In genomic region chr1:10556430-10557005, GRCh38 we compare ENCODE assay signal across 14 cellular contexts.
DNase-seq lines count a peak whose midpoint lies in the region; ATAC-seq, FAIRE-seq and TF ChIP-seq lines count a peak whose summit lies in the region.
"Had no signal": no experiment of that assay in that cellular context is flagged by ENCODE, and none has a peak within 500 bp of the region (broad histone marks: within the 10 kb centered on the region; RNA-seq: fewer than 3 reads in every experiment).

No MANE protein-coding gene starts in this region.

- no peak for FAIRE-seq in GM12878 (lab: Jason Lieb, UNC)
- no peak for FAIRE-seq in urothelium cell line (lab: Jason Lieb, UNC)
- FAIRE-seq: colon had no signal

- TF ChIP-seq POLR2A in GM12878 (IDR thresholded peaks at IDR 0.05; ENCODE audit: low read depth, low read length), result no peak

- peak; percentile 4 for DNase-seq in GM12864 (ENCODE audit: low read depth)
- no peak for DNase-seq in GM12878 (ENCODE audit: low read depth, low spot score)
- peak; percentile 88 for DNase-seq in mesendoderm
- DNase-seq in urothelium cell line (ENCODE audit: low spot score), result no peak
- DNase-seq in NCI-H1092 treated with DMSO at 0.1 percent for 48 hours (lab: John Stamatoyannopoulos, UW), result no peak
- DNase-seq in NCI-H2171 treated with DMSO at 0.1 percent for 48 hours (lab: John Stamatoyannopoulos, UW), result no peak
- no peak for DNase-seq in G401 (ENCODE audit: low spot score)
- DNase-seq: activated CD4-positive, CD25-positive, alpha-beta regulatory T cell treated with anti-CD3 and anti-CD28 coated beads, Interleukin-2, amount 50 U/mL, for 72 hours; amniotic stem cell; NCI-H524; T-cell had no signal

- H2BK15ac ChIP-seq in mesendoderm (replicated peaks; ENCODE audit: low read depth), result no peak overlapping the region

- TF ChIP-seq CTCF in 22Rv1 (IDR thresholded peaks at IDR 0.05) (no peak), GM12864 (IDR thresholded peaks at IDR 0.05; ENCODE audit: low read depth, low read length, missing control alignments) (no peak), GM12878 (IDR thresholded peaks at IDR 0.05 in 2 of 3, conservative IDR thresholded peaks at IDR 0.05 in 1 of 3; ENCODE audit: control insufficient read depth in 2 of 3, extremely low read depth in 1 of 3, insufficient read depth in 1 of 3, low read depth in 3 of 3, low read length in 3 of 3) (no peak)

- no peak overlapping the region for H2AK5ac ChIP-seq in mesendoderm (ENCODE audit: low read length)

- H3K56ac ChIP-seq in mesendoderm (ENCODE audit: low read length), result no peak overlapping the region

- H3K27ac ChIP-seq in 22Rv1 (peak overlapping the region; percentile 73), GM12878 (ENCODE audit: control insufficient read depth, insufficient read depth) (no peak overlapping the region), mesendoderm (ENCODE audit: low read depth, low read length) (no peak overlapping the region)
- H3K27ac ChIP-seq: thoracic aorta had no signal

- no peak overlapping the region for H4K8ac ChIP-seq in mesendoderm (ENCODE audit: low read depth, low read length)

- H4K20me1 ChIP-seq in GM12878 (ENCODE audit: control insufficient read depth, insufficient read depth), result no peaks in the 10 kb centered on the region

- H2BK5ac ChIP-seq in mesendoderm (ENCODE audit: low read length), result no peak overlapping the region

- CTCF ChIA-PET in GM12878 (lab: Yijun Ruan, JAX), result no interaction called here

- no peak overlapping the region for H3K4ac ChIP-seq in mesendoderm (ENCODE audit: low read depth, low read length)

- peak overlapping the region; percentile 63 for H3K18ac ChIP-seq in mesendoderm (ENCODE audit: low read length)

- H3K4me2 ChIP-seq in GM12878 (ENCODE audit: control insufficient read depth, insufficient read depth) (no peak overlapping the region), mesendoderm (ENCODE audit: low read length) (no peak overlapping the region)

- intact Hi-C loops in GM12878 (cut with micrococcal nuclease; ENCODE audit: unreplicated experiment), result no loop called here

- H3K36me3 ChIP-seq in GM12878 (ENCODE audit: control insufficient read depth in 2 of 2, insufficient read depth in 2 of 2, low read length in 1 of 2) (no peaks in the 10 kb centered on the region), mesendoderm (ENCODE audit: control insufficient read depth, insufficient read depth, low read length) (no peaks in the 10 kb centered on the region)
- H3K36me3 ChIP-seq: thoracic aorta had no signal

- in situ Hi-C loops in GM12878 (cut with MboI), result no loop called here
- in situ Hi-C loops in G401 (cut with HindIII; ENCODE audit: low sequenced_read_pairs), result no loop called here

- TF ChIP-seq RAD21 in GM12878 (IDR thresholded peaks at IDR 0.05; ENCODE audit: insufficient read depth, low read depth, low read length), result no peak

- no peak overlapping the region for H4K5ac ChIP-seq in mesendoderm (ENCODE audit: low read length)

- TF ChIP-seq EP300 in GM12878 (IDR thresholded peaks at IDR 0.05; ENCODE audit: borderline replicate concordance in 1 of 2, control insufficient read depth in 1 of 2, low read depth in 2 of 2, low read length in 2 of 2), result no peak

- H3K4me1 ChIP-seq in GM12878 (ENCODE audit: control insufficient read depth, insufficient read depth, low read length), result peaks cover 15% of the 10 kb centered on the region
- peaks cover 8% of the 10 kb centered on the region for H3K4me1 ChIP-seq in mesendoderm (ENCODE audit: control insufficient read depth, low read depth, low read length)

- peaks cover 6% of the 10 kb centered on the region for H3K79me1 ChIP-seq in mesendoderm (ENCODE audit: low read length)

- SMC1A ChIA-PET in GM12878 (lab: Charles Lee; ENCODE audit: uncharacterized antibody, unreplicated experiment), result interaction anchor here (0.9 kb wide), 1 partner anchor 40 kb away, joined by 3 read pairs; no protein-coding TSS in a partner anchor

- H3K27me3 ChIP-seq in GM12878 (replicated peaks in 1 of 2; ENCODE audit: control insufficient read depth in 2 of 2, insufficient read depth in 2 of 2, low read length in 1 of 2) (no peaks in the 10 kb centered on the region), mesendoderm (ENCODE audit: insufficient read depth, low read length, poor library complexity) (no peaks in the 10 kb centered on the region)

- H2AFZ ChIP-seq in GM12878 (ENCODE audit: control insufficient read depth, low read depth, low read length), result no peak overlapping the region

- no peak overlapping the region for H3K4me3 ChIP-seq in GM12864 (ENCODE audit: low read depth, low read length)
- H3K4me3 ChIP-seq in GM12878, result no peak overlapping the region
- H3K4me3 ChIP-seq in mesendoderm (ENCODE audit: low read length), result no peak overlapping the region
- H3K4me3 ChIP-seq: thoracic aorta had no signal

- WGBS in GM12878 (ENCODE audit: insufficient coverage, insufficient replicate concordance, low lambda C conversion rate, missing lambda C conversion rate), result 35% methylated on average over 9 of the region's 9 CpGs
- WGBS in mesendoderm (ENCODE audit: extremely low coverage, insufficient coverage, low lambda C conversion rate), result no CpG with 5 or more reads among the region's 9 CpGs

- H2BK120ac ChIP-seq in mesendoderm (ENCODE audit: low read depth, low read length), result no peak overlapping the region

- no peaks in the 10 kb centered on the region for H3K79me2 ChIP-seq in GM12878 (ENCODE audit: control insufficient read depth, insufficient read depth, low read length)
- no peaks in the 10 kb centered on the region for H3K79me2 ChIP-seq in mesendoderm (ENCODE audit: control insufficient read depth, insufficient read depth, low read length)

- no peaks in the 10 kb centered on the region for H3K9me3 ChIP-seq in GM12878 (replicated peaks; ENCODE audit: control insufficient read depth, insufficient read depth, low read length)
- H3K9me3 ChIP-seq: thoracic aorta had no signal

- H3K9ac ChIP-seq in GM12878 (ENCODE audit: control insufficient read depth, insufficient read depth, low read length) (no peak overlapping the region), mesendoderm (ENCODE audit: low read length) (no peak overlapping the region)

- no TSS peak for BruUV-seq in GM12878 (replicated peaks; lab: Mats Ljungman, UMichigan)

- RAD21 ChIA-PET in GM12878 (lab: Charles Lee; ENCODE audit: unreplicated experiment), result no interaction called here

- POLR2A ChIA-PET in GM12878 (lab: Charles Lee), result interaction anchor here (0.6 kb wide), 1 partner anchor 409 kb away, joined by 3 read pairs; no protein-coding TSS in a partner anchor

- H3K23ac ChIP-seq in mesendoderm (ENCODE audit: low read length), result no peak overlapping the region

- peak; percentile 61 for ATAC-seq in GM12878
- ATAC-seq: T-cell had no signal

TF ChIP-seq in GM12878, 131 proteins besides CTCF, POLR2A, EP300 and RAD21 (continues in another document):
- TF ChIP-seq SPI1 (IDR thresholded peaks at IDR 0.05; ENCODE audit: borderline replicate concordance, insufficient read depth, low read depth, low read length) (no peak), ELK1 (IDR thresholded peaks at IDR 0.05; ENCODE audit: low read depth, low read length) (no peak), POLR2AphosphoS2 (IDR thresholded peaks at IDR 0.05; ENCODE audit: low read depth, low read length) (no peak), ATF3 (IDR thresholded peaks at IDR 0.05; ENCODE audit: borderline replicate concordance, extremely low read depth, low read depth, low read length) (no peak), NBN (IDR thresholded peaks at IDR 0.05) (no peak)
- TF ChIP-seq, protein P1, sequence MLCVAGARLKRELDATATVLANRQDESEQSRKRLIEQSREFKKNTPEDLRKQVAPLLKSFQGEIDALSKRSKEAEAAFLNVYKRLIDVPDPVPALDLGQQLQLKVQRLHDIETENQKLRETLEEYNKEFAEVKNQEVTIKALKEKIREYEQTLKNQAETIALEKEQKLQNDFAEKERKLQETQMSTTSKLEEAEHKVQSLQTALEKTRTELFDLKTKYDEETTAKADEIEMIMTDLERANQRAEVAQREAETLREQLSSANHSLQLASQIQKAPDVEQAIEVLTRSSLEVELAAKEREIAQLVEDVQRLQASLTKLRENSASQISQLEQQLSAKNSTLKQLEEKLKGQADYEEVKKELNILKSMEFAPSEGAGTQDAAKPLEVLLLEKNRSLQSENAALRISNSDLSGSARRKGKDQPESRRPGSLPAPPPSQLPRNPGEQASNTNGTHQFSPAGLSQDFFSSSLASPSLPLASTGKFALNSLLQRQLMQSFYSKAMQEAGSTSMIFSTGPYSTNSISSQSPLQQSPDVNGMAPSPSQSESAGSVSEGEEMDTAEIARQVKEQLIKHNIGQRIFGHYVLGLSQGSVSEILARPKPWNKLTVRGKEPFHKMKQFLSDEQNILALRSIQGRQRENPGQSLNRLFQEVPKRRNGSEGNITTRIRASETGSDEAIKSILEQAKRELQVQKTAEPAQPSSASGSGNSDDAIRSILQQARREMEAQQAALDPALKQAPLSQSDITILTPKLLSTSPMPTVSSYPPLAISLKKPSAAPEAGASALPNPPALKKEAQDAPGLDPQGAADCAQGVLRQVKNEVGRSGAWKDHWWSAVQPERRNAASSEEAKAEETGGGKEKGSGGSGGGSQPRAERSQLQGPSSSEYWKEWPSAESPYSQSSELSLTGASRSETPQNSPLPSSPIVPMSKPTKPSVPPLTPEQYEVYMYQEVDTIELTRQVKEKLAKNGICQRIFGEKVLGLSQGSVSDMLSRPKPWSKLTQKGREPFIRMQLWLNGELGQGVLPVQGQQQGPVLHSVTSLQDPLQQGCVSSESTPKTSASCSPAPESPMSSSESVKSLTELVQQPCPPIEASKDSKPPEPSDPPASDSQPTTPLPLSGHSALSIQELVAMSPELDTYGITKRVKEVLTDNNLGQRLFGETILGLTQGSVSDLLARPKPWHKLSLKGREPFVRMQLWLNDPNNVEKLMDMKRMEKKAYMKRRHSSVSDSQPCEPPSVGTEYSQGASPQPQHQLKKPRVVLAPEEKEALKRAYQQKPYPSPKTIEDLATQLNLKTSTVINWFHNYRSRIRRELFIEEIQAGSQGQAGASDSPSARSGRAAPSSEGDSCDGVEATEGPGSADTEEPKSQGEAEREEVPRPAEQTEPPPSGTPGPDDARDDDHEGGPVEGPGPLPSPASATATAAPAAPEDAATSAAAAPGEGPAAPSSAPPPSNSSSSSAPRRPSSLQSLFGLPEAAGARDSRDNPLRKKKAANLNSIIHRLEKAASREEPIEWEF (IDR thresholded peaks at IDR 0.05; ENCODE audit: insufficient replicate concordance, low read depth, low read length), result no peak

Comparison
In these comparisons a context has a peak if more than half of its experiments do, and no peak if none do; other contexts are left out.
1. DNase-seq: peak in GM12864 (single experiment) and mesendoderm (single experiment); none in GM12878 (single experiment), urothelium cell line (single experiment), NCI-H1092 treated with DMSO at 0.1 percent for 48 hours (single experiment), NCI-H2171 treated with DMSO at 0.1 percent for 48 hours (single experiment) and G401 (single experiment).